In genomic region chr15:75597667-75598341, GRCh38 we compare ENCODE assay signal across 8 cellular contexts. TPM values are rescaled to one million over a fixed set of nuclear protein-coding genes. Genes with fewer than 3 reads are reported as not detected.
DNase-seq lines count a peak whose midpoint lies in the region; ATAC-seq and TF ChIP-seq lines count a peak whose summit lies in the region.

No MANE protein-coding gene starts in this region.

- no peak for DNase-seq in RWPE1 (ENCODE audit: low spot score)
- DNase-seq in cardiac fibroblast (ENCODE audit: low read depth in 2 of 2) = peak; percentile 37
- no peak for DNase-seq in neural crest cell (ENCODE audit: low read depth, low spot score)
- DNase-seq in cerebellum (ENCODE audit: low spot score) = no peak
- no peak for DNase-seq in NCI-H1105 treated with DMSO at 0.1 percent for 48 hours (lab: John Stamatoyannopoulos, UW)
- DNase-seq in mucosa of gallbladder (ENCODE audit: low spot score) = no peak

- no peaks in the 10 kb centered on the region for H3K9me3 Mint-ChIP-seq in neural crest cell

- no peaks in the 10 kb centered on the region for H3K36me3 Mint-ChIP-seq in neural crest cell (ENCODE audit: low read depth)

- H3K4me3 Mint-ChIP-seq in neural crest cell = no peak overlapping the region

- ATAC-seq in HG02610 (IDR thresholded peaks at IDR 0.05; ENCODE audit: unreplicated experiment) = no peak

- no peaks in the 10 kb centered on the region for H3K27me3 Mint-ChIP-seq in neural crest cell (ENCODE audit: low read depth)

- H3K4me3 ChIP-seq in cardiac fibroblast (replicated peaks in 1 of 2; ENCODE audit: low read depth in 2 of 2, low read length in 2 of 2) = no peak overlapping the region

- POLR2A ChIA-PET in RWPE1 (lab: Yijun Ruan, JAX; ENCODE audit: low non-redundant PET) = interaction anchor here (0.6 kb wide), 1 partner anchor 225 kb away, joined by 7 read pairs; no protein-coding TSS in a partner anchor

- no peak overlapping the region for H3K27ac ChIP-seq in RWPE1

- no peak overlapping the region for H3K27ac Mint-ChIP-seq in neural crest cell (ENCODE audit: unreplicated experiment)

- CTCF ChIA-PET in RWPE1 (lab: Yijun Ruan, JAX) = interaction anchor here (0.6 to 1.0 kb wide), 2 partner anchors 12 to 54 kb away, joined by 3 read pairs; no protein-coding TSS in a partner anchor

- H3K4me1 Mint-ChIP-seq in neural crest cell = no peaks in the 10 kb centered on the region

- peak; percentile 45 for TF ChIP-seq CTCF in GM12873 (IDR thresholded peaks at IDR 0.05; ENCODE audit: insufficient read depth, low read depth, low read length, missing control alignments)
- 0 out of 2 replicates have a peak, but pooled peaks have one; percentile 27 for TF ChIP-seq CTCF in RWPE1 (conservative IDR thresholded peaks at IDR 0.05; ENCODE audit: low read depth)
- peak; percentile 44 for TF ChIP-seq CTCF in cardiac fibroblast (IDR thresholded peaks at IDR 0.05; ENCODE audit: low read depth, low read length)
- peak; percentile 47 for TF ChIP-seq CTCF in neural crest cell (conservative IDR thresholded peaks at IDR 0.05)

RNA-seq across cellular contexts. Expression of gene PTPN9, which starts 18.7 kb away (rescaled TPM):
- total RNA-seq in neural crest cell (41.1 and 42.0 TPM in 2 replicates), cerebellum (25.5 TPM), mucosa of gallbladder (35.4 TPM)

RNA-seq across cellular contexts. Expression of gene SNUPN, which starts 27.7 kb away (rescaled TPM):
- 20.9 and 21.3 TPM in 2 replicates for total RNA-seq in neural crest cell
- total RNA-seq in cerebellum = 16.5 TPM
- total RNA-seq in mucosa of gallbladder = 23.3 TPM

RNA-seq across cellular contexts. Expression of gene IMP3, which starts 42.2 kb away (rescaled TPM):
- total RNA-seq in neural crest cell (79.4 and 84.3 TPM in 2 replicates), cerebellum (26.3 TPM), mucosa of gallbladder (66.3 TPM)

RNA-seq across cellular contexts. Expression of gene SNX33, which starts 49.9 kb away (rescaled TPM):
- 22.2 and 23.4 TPM in 2 replicates for total RNA-seq in neural crest cell
- total RNA-seq in cerebellum = 4.3 TPM
- 51.3 TPM for total RNA-seq in mucosa of gallbladder

Comparison
In these comparisons a context has a peak if more than half of its experiments do, and no peak if none do; other contexts are left out.
1. DNase-seq: peak in cardiac fibroblast (2 of 2); none in RWPE1 (single experiment), neural crest cell (single experiment), cerebellum (single experiment), NCI-H1105 treated with DMSO at 0.1 percent for 48 hours (single experiment) and mucosa of gallbladder (single experiment).
2. Peak in every context shown above with its lines, with median percentiles within 50 percentile points of each other: CTCF ChIP-seq.